26 cellular contexts compared by ENCODE assay signal in genomic region chr15:100116416-100117190, GRCh38.
A peak's percentile ranks its signal among the peaks of the same experiment; 100 is the strongest.
DNase-seq lines count a peak whose midpoint lies in the region; ATAC-seq and TF ChIP-seq lines count a peak whose summit lies in the region.
"Had no signal": no experiment of that assay in that cellular context is flagged by ENCODE, and none has a peak within 500 bp of the region (broad histone marks: within the 10 kb centered on the region; RNA-seq: fewer than 3 reads in every experiment).

No MANE protein-coding gene starts in this region.

- H2AFZ ChIP-seq in IMR-90 (replicated peaks; ENCODE audit: low read length, poor library complexity): no peak overlapping the region

- TF ChIP-seq POLR2A in IMR-90 (IDR thresholded peaks at IDR 0.05; ENCODE audit: low read depth, low read length): no peak

- H2BK20ac ChIP-seq in IMR-90 (ENCODE audit: low read depth, low read length): no peak overlapping the region

- H3K9me3 Mint-ChIP-seq in mesothelial cell of epicardium: peaks cover 26% of the 10 kb centered on the region

- H3K27ac ChIP-seq in IMR-90 (ENCODE audit: insufficient read depth, low read length): no peak overlapping the region
- H3K27ac ChIP-seq in RWPE2 (ENCODE audit: poor library complexity, severe bottlenecking): no peak overlapping the region
- H3K27ac ChIP-seq in left ventricle myocardium inferior (replicated peaks): peak overlapping the region; percentile 96
- H3K27ac ChIP-seq: pancreas, skin epidermis had no signal

- in situ Hi-C loops in IMR-90 (cut with MboI; ENCODE audit: low sequenced_read_pairs): loop anchor here (25.0 kb wide), 1 partner anchor 854 kb away; the partner anchor contains the start of gene LRRC28

- no peak overlapping the region for H4K91ac ChIP-seq in IMR-90 (ENCODE audit: insufficient read depth, low read depth, low read length)

- H3K9me3 ChIP-seq in IMR-90 (ENCODE audit: control insufficient read depth, insufficient read depth, low read length): peaks cover 4% of the 10 kb centered on the region
- peaks cover 7% of the 10 kb centered on the region for H3K9me3 ChIP-seq in RWPE2 (ENCODE audit: severe bottlenecking)
- H3K9me3 ChIP-seq in left ventricle myocardium inferior (replicated peaks): peaks cover 24% of the 10 kb centered on the region
- H3K9me3 ChIP-seq: pancreas had no signal

- no peak overlapping the region for H3K9ac ChIP-seq in IMR-90 (ENCODE audit: low read depth, low read length)

- no peak overlapping the region for H2BK5ac ChIP-seq in IMR-90 (ENCODE audit: low read depth, low read length, poor library complexity, severe bottlenecking)

- dilution Hi-C loops in IMR-90 (cut with HindIII; ENCODE audit: low sequenced_read_pairs, unreplicated experiment): no loop called here

- H3K4me2 ChIP-seq in IMR-90 (ENCODE audit: low read depth, low read length): no peak overlapping the region

- H3K56ac ChIP-seq in IMR-90 (ENCODE audit: extremely low read depth, insufficient read depth, low read length): no peak overlapping the region

- H3K23ac ChIP-seq in IMR-90 (ENCODE audit: low read depth, low read length): no peak overlapping the region

- H4K8ac ChIP-seq in IMR-90 (ENCODE audit: low read depth in 2 of 2, low read length in 2 of 2): no peak overlapping the region

- H3K18ac ChIP-seq in IMR-90 (ENCODE audit: low read depth, low read length): no peak overlapping the region

- POLR2A ChIA-PET in IMR-90 (lab: Charles Lee; ENCODE audit: unreplicated experiment): no interaction called here

- H4K5ac ChIP-seq in IMR-90 (ENCODE audit: low read depth, low read length): no peak overlapping the region

- no peak overlapping the region for H3K4me3 Mint-ChIP-seq in mesothelial cell of epicardium
- H3K4me3 Mint-ChIP-seq: activated naive CD4-positive, alpha-beta T cell treated with anti-CD3 and anti-CD28 coated beads, Interleukin-2, amount 50 U/mL, for 24 hours; activated T-helper 1 cell treated with anti-CD3 and anti-CD28 coated beads, Interleukin-12 subunit alpha, Interleukin-12 subunit beta, Interleukin-2, Interleukin-4 antibody, amounts not matched to agents 30 ng/mL and 10 ng/mL and 1 ng/mL, durations not matched to agents 14 hours and 24 hours and 36 hours; CD4-positive, alpha-beta memory T cell; natural killer cell; stimulated activated memory B cell treated with anti-CD40 and anti-IgM and Interleukin-4, amounts not matched to agents 10 μg/mL and 1 μg/mL and 100 μg/mL, for 72 hours had no signal

- no peaks in the 10 kb centered on the region for H3K36me3 ChIP-seq in IMR-90 (ENCODE audit: control insufficient read depth, insufficient read depth, low read length)
- H3K36me3 ChIP-seq in RWPE2 (ENCODE audit: low read depth): no peaks in the 10 kb centered on the region
- H3K36me3 ChIP-seq in left ventricle myocardium inferior: peaks cover under 1% of the 10 kb centered on the region
- H3K36me3 ChIP-seq: pancreas had no signal

- TF ChIP-seq RAD21 in IMR-90 (IDR thresholded peaks at IDR 0.05; ENCODE audit: low read length): no peak

- H3K27me3 Mint-ChIP-seq in mesothelial cell of epicardium (ENCODE audit: low read depth): no peaks in the 10 kb centered on the region
- H3K27me3 Mint-ChIP-seq: activated naive CD4-positive, alpha-beta T cell treated with anti-CD3 and anti-CD28 coated beads, Interleukin-2, amount 50 U/mL, for 24 hours; CD4-positive, alpha-beta memory T cell had no signal

- H3K4me3 ChIP-seq in IMR-90 (ENCODE audit: insufficient read depth, low read depth, low read length): no peak overlapping the region
- no peak overlapping the region for H3K4me3 ChIP-seq in RWPE2 (ENCODE audit: severe bottlenecking)
- H3K4me3 ChIP-seq in left ventricle myocardium inferior: no peak overlapping the region
- H3K4me3 ChIP-seq in skeletal muscle cell (ENCODE audit: low read depth, low read length): no peak overlapping the region
- H3K4me3 ChIP-seq: pancreas, skin epidermis had no signal

- 96% methylated on average over 4 of the region's 17 CpGs; no CpG with 5 or more reads in 1 of the 2 experiments for WGBS in IMR-90 (ENCODE audit: extremely low coverage in 2 of 2, insufficient read length in 1 of 2), 2 experiments

- TF ChIP-seq CTCF in IMR-90 (conservative IDR thresholded peaks at IDR 0.05; ENCODE audit: low read depth, low read length) (no peak), RWPE2 (IDR thresholded peaks at IDR 0.05; ENCODE audit: poor library complexity, severe bottlenecking) (no peak), left ventricle myocardium inferior (IDR thresholded peaks at IDR 0.05; ENCODE audit: borderline replicate concordance) (no peak), mesothelial cell of epicardium (IDR thresholded peaks at IDR 0.05; ENCODE audit: unreplicated experiment) (no peak)

- H2BK15ac ChIP-seq in IMR-90 (ENCODE audit: low read depth, low read length): no peak overlapping the region

- no peak overlapping the region for H2BK120ac ChIP-seq in IMR-90 (ENCODE audit: low read depth, low read length)

- BruUV-seq in IMR-90 (replicated peaks; lab: Mats Ljungman, UMichigan): no TSS peak

- CTCF ChIA-PET in IMR-90 (lab: Yijun Ruan, JAX): no interaction called here

- no peak overlapping the region for H3K4ac ChIP-seq in IMR-90 (ENCODE audit: low read depth, low read length)

- no peak for DNase-seq in IMR-90
- peak; percentile 53 for DNase-seq in RWPE2 (ENCODE audit: low spot score)
- peak; percentile 81 for DNase-seq in left ventricle myocardium inferior
- peak; percentile 36 for DNase-seq in skeletal muscle cell (ENCODE audit: low read depth)
- DNase-seq in putamen (ENCODE audit: low spot score): no peak
- DNase-seq in UCSD-AML1 (lab: John Stamatoyannopoulos, UW; ENCODE audit: unreplicated experiment): no peak
- DNase-seq in NCI-H187 (lab: John Stamatoyannopoulos, UW): no peak
- no peak for DNase-seq in mesothelial cell of epicardium (ENCODE audit: low spot score in 2 of 2, unreplicated experiment in 2 of 2)
- DNase-seq: activated CD4-positive, alpha-beta T cell treated with anti-CD3 and anti-CD28 coated beads for 4 hours; CD4-positive, alpha-beta memory T cell; cerebellar nuclear complex; DMS153; GDM1; HCEC 1CT; KBM-7; kidney; mesendoderm; natural killer cell; NCI-H1694; NCI-H69; stimulated activated CD4-positive, alpha-beta T cell treated with anti-CD3 and anti-CD28 coated beads, Interleukin-2, amount 100 ng/mL, for 24 hours had no signal

- peaks cover 24% of the 10 kb centered on the region for H3K4me1 ChIP-seq in IMR-90 (ENCODE audit: control insufficient read depth, insufficient read depth, low read length)
- H3K4me1 ChIP-seq in RWPE2 (ENCODE audit: insufficient read depth, poor library complexity, severe bottlenecking): peaks cover 3% of the 10 kb centered on the region
- peaks cover 57% of the 10 kb centered on the region for H3K4me1 ChIP-seq in left ventricle myocardium inferior
- H3K4me1 ChIP-seq: pancreas had no signal

- peaks cover 25% of the 10 kb centered on the region for H3K9me1 ChIP-seq in IMR-90 (ENCODE audit: insufficient read depth, low read length)

- H2AK9ac ChIP-seq in IMR-90 (replicated peaks; ENCODE audit: low read depth, low read length, poor library complexity): no peak overlapping the region

- peaks cover 48% of the 10 kb centered on the region for H3K36me3 Mint-ChIP-seq in mesothelial cell of epicardium
- H3K36me3 Mint-ChIP-seq: stimulated activated memory B cell treated with anti-CD40 and anti-IgM and Interleukin-4, amounts not matched to agents 10 μg/mL and 1 μg/mL and 100 μg/mL, for 72 hours had no signal

- H3K79me1 ChIP-seq in IMR-90 (ENCODE audit: low read depth in 1 of 2, low read length in 2 of 2): no peaks in the 10 kb centered on the region

- peaks cover 26% of the 10 kb centered on the region for H3K4me1 Mint-ChIP-seq in mesothelial cell of epicardium
- H3K4me1 Mint-ChIP-seq: stimulated activated memory B cell treated with anti-CD40 and anti-IgM and Interleukin-4, amounts not matched to agents 10 μg/mL and 1 μg/mL and 100 μg/mL, for 72 hours had no signal

- H3K27ac Mint-ChIP-seq in mesothelial cell of epicardium: no peak overlapping the region
- H3K27ac Mint-ChIP-seq: activated naive CD4-positive, alpha-beta T cell treated with anti-CD3 and anti-CD28 coated beads, Interleukin-2, amount 50 U/mL, for 24 hours; activated T-helper 1 cell treated with anti-CD3 and anti-CD28 coated beads, Interleukin-12 subunit alpha, Interleukin-12 subunit beta, Interleukin-2, Interleukin-4 antibody, amounts not matched to agents 30 ng/mL and 10 ng/mL and 1 ng/mL, durations not matched to agents 14 hours and 24 hours and 36 hours; natural killer cell; stimulated activated memory B cell treated with anti-CD40 and anti-IgM and Interleukin-4, amounts not matched to agents 10 μg/mL and 1 μg/mL and 100 μg/mL, for 72 hours had no signal

- H3K27me3 ChIP-seq in IMR-90 (ENCODE audit: control insufficient read depth, insufficient read depth, low read length) (no peaks in the 10 kb centered on the region), RWPE2 (ENCODE audit: insufficient read depth, poor library complexity, severe bottlenecking) (no peaks in the 10 kb centered on the region), left ventricle myocardium inferior (ENCODE audit: low read depth) (no peaks in the 10 kb centered on the region)
- H3K27me3 ChIP-seq: pancreas had no signal

- ATAC-seq in IMR-90 (ENCODE audit: low read depth): no peak
- no peak for ATAC-seq in RWPE2 (ENCODE audit: low read depth)
- ATAC-seq: natural killer cell; pancreas; stimulated activated memory B cell treated with anti-CD40 and anti-IgM and Interleukin-4, amounts not matched to agents 10 μg/mL and 1 μg/mL and 100 μg/mL, for 72 hours had no signal

- intact Hi-C loops in IMR-90 (cut with micrococcal nuclease): no loop called here
- intact Hi-C loops in left ventricle myocardium inferior (cut with micrococcal nuclease): no loop called here

- peak overlapping the region; percentile 34; the same call in 1 of the 2 replicates for H2AK5ac ChIP-seq in IMR-90 (ENCODE audit: low read depth, low read length)

- H3K14ac ChIP-seq in IMR-90 (replicated peaks; ENCODE audit: low read depth, low read length): no peak overlapping the region

- H4K20me1 ChIP-seq in IMR-90 (ENCODE audit: insufficient read depth, low read length): no peaks in the 10 kb centered on the region

TF ChIP-seq in IMR-90, 13 proteins besides CTCF, POLR2A, EP300 and RAD21 (continues in another document):
- TF ChIP-seq ELK1 (IDR thresholded peaks at IDR 0.05; ENCODE audit: borderline replicate concordance, low read depth, low read length): no peak
- no peak for TF ChIP-seq MXI1 (IDR thresholded peaks at IDR 0.05; ENCODE audit: borderline replicate concordance, low read depth, low read length)
- TF ChIP-seq CEBPB (IDR thresholded peaks at IDR 0.05; ENCODE audit: low read depth, low read length): no peak

Comparison
In these comparisons a context has a peak if more than half of its experiments do, and no peak if none do; other contexts are left out.
1. DNase-seq: peak in RWPE2 (single experiment), left ventricle myocardium inferior (single experiment) and skeletal muscle cell (single experiment); none in IMR-90 (single experiment), putamen (single experiment), UCSD-AML1 (single experiment), NCI-H187 (0 of 2) and mesothelial cell of epicardium (0 of 2).